ENCODE assay signal across 7 cellular contexts in the genomic region with DNA sequence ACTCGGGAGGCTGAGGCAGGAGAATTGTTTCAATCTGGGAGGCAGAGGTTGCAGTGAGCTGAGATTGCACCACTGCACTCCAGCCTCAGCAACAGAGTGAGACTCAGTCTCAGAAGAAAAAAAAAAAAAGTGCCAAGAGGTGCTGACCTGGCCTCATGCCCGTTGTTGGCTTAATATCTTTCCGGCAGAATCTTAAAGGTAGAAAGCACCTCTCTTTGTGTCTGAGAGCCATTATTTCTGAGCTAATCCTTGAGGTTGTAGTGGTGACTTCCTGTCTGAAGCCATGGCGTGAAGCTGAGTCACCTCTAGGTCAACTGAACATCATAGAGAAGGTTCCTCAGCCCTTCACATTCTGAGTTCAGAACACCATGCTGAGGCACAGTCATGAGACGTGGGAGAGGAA.
DNase-seq lines count a peak whose midpoint lies in the region; ATAC-seq and TF ChIP-seq lines count a peak whose summit lies in the region.

No MANE protein-coding gene starts in this region.

- peak; percentile 49 for ATAC-seq in HG02973 (IDR thresholded peaks at IDR 0.05; ENCODE audit: unreplicated experiment)
- no peak for ATAC-seq in left colon

- TF ChIP-seq CTCF in GM13977 (IDR thresholded peaks at IDR 0.05; ENCODE audit: extremely low read depth, insufficient read depth, missing control alignments) = no peak

- in situ Hi-C loops in GM13977 (cut with MboI; ENCODE audit: low pct_unique_long_range_greater_than_20kb, low sequenced_read_pairs, unreplicated experiment) = no loop called here

- no peaks in the 10 kb centered on the region for H3K9me3 Mint-ChIP-seq in immature natural killer cell

- peaks cover 3 to 18% (median 8%) of the 10 kb centered on the region in 3 donors for H3K36me3 Mint-ChIP-seq in immature natural killer cell

- DNase-seq in GM13977 (ENCODE audit: low spot score) (peak; percentile 51), SKM-1 treated with dmso at 0.1 percent for 144 hours (lab: John Stamatoyannopoulos, UW; ENCODE audit: unreplicated experiment) (peak; percentile 23), immature natural killer cell (peak; percentile 68 to 69 (median 68)), cortex of kidney (lab: John Stamatoyannopoulos, UW) (no peak), left colon (no peak)
- DNase-seq in central memory CD4-positive, alpha-beta T cell = no peak

- H3K27ac Mint-ChIP-seq in immature natural killer cell = peak overlapping the region; percentile 66 to 83 (median 74)

- intact Hi-C loops in left colon (cut with DNase I, micrococcal nuclease) = no loop called here

- H3K4me1 Mint-ChIP-seq in immature natural killer cell = peaks cover 67 to 74% of the 10 kb centered on the region in 2 donors

- H3K4me3 Mint-ChIP-seq in immature natural killer cell = peak overlapping the region; percentile 66 to 82 (median 76)

- peaks cover 0 to 8% (median 3%) of the 10 kb centered on the region in 3 donors for H3K27me3 Mint-ChIP-seq in immature natural killer cell (ENCODE audit: low read depth in 3 of 3)

Comparison
In these comparisons a context has a peak if more than half of its experiments do, and no peak if none do; other contexts are left out.
1. DNase-seq: peak in GM13977 (single experiment), SKM-1 treated with dmso at 0.1 percent for 144 hours (single experiment) and immature natural killer cell (3 of 3); none in cortex of kidney (single experiment), central memory CD4-positive, alpha-beta T cell (single experiment) and left colon (0 of 2).